22 cellular contexts compared by ENCODE assay signal in the genomic region with DNA sequence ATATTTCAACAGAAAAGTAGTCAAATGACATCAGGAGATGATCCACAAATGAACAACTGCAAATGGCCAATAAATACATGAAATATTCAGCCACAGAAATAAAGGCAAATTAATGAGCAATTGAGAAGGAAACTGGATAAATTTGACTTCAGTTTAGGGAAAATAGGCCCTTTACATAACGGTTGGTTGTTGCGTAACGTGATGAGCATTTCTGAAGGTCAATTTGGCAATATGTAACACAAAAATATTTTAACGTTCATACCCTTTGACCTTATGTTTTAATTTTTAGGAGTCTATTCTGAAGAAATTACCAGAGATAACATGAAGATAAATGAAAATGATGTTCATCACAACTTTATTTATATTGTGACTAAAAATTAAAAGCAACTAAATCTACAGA. TPM values are rescaled to one million over a fixed set of nuclear protein-coding genes. Genes with fewer than 3 reads are reported as not detected.
"Had no signal": no experiment of that assay in that cellular context is flagged by ENCODE, and none has a peak within 500 bp of the region (broad histone marks: within the 10 kb centered on the region; RNA-seq: fewer than 3 reads in every experiment).

No MANE protein-coding gene starts in this region.

- ATAC-seq: effector memory CD8-positive, alpha-beta T cell; gastrocnemius medialis; heart right ventricle; left lobe of liver; mucosa of descending colon; naive thymus-derived CD8-positive, alpha-beta T cell; psoas muscle; sciatic nerve; stimulated activated memory B cell treated with anti-CD40 and anti-IgM and Interleukin-4, amounts not matched to agents 10 μg/mL and 1 μg/mL and 100 μg/mL, for 72 hours had no signal

- H3K4me1 ChIP-seq: gastrocnemius medialis, heart right ventricle, psoas muscle, spleen, tibial artery, upper lobe of left lung, uterus had no signal

- H3K4me3 ChIP-seq: esophagus muscularis mucosa, gastrocnemius medialis, heart right ventricle, mucosa of descending colon, psoas muscle, spleen, tibial artery, upper lobe of left lung, uterus had no signal

- DNase-seq: effector memory CD8-positive, alpha-beta T cell; gastrocnemius medialis; heart right ventricle; hypothalamus; islet precursor cell; mucosa of descending colon; naive thymus-derived CD8-positive, alpha-beta T cell; psoas muscle; retina; spleen; stimulated activated CD4-positive, alpha-beta T cell treated with anti-CD3 and anti-CD28 coated beads, Interleukin-15, amount 100 ng/mL, for 24 hours; stimulated activated CD4-positive, alpha-beta T cell treated with anti-CD3 and anti-CD28 coated beads, Interleukin-1b, Interleukin-23, amount 100 ng/mL, for 48 hours; stimulated activated CD4-positive, alpha-beta T cell treated with anti-CD3 and anti-CD28 coated beads, Interleukin-4, amount 100 ng/mL, for 24 hours; tibial artery; upper lobe of left lung; uterus had no signal

- H3K27me3 ChIP-seq: esophagus muscularis mucosa, gastrocnemius medialis, heart right ventricle, neutrophil, spleen, tibial artery, upper lobe of left lung, uterus had no signal

- H3K9me3 ChIP-seq: esophagus muscularis mucosa, gastrocnemius medialis, heart right ventricle, mucosa of descending colon, neutrophil, psoas muscle, spleen, tibial artery, upper lobe of left lung, uterus had no signal

- H3K27ac ChIP-seq: epithelial cell of prostate, esophagus muscularis mucosa, gastrocnemius medialis, heart right ventricle, neutrophil, psoas muscle, spleen, tibial artery, upper lobe of left lung, uterus had no signal

- H3K36me3 ChIP-seq: esophagus muscularis mucosa, gastrocnemius medialis, heart right ventricle, neutrophil, spleen, tibial artery, upper lobe of left lung, uterus had no signal

RNA-seq across cellular contexts. Expression of a gene that starts 14.7 kb away (rescaled TPM):
- total RNA-seq: naive thymus-derived CD8-positive, alpha-beta T cell had no signal
- polyA plus RNA-seq: naive thymus-derived CD8-positive, alpha-beta T cell had no signal
